In the genomic region with DNA sequence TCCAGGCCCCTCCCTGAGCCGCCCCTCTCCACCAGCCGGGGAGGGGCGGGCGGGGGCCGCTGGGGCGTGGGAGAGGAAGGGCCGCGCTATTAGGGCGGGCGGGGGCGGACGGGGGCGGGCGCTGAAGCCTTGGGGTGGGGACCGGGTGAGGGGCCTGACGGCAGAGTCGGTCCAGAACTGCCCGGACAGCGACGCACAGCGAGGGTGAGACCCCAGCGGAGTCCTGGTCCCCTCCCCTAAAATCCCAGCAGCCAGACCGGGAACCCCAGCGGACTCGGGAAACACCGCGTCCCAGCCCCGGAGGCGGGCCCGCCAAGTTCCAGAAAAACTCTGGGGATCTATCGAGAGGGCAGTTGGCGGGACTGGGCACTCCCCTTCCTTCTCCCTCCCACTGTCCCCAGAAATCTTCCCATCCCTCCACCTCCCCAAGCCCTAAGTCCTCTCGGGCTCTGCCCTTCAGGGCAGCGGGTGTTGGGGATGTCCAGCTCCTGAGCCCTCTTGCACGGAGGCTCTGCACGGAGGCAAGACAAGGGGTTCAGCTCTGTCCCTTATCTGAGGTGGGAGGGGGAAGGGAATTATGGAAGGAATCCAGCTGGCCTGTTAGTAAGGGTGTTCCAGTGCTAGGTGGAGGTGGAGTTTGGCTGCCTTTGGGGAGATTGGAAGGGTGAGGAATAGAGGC, we compare ENCODE assay signal across 1 cellular context.
TF ChIP-seq lines count a peak whose summit lies in the region.

Gene PRICKLE4 (plus strand): TSS at position 160 of the 679 bp plus-strand sequence. CDS start 2,692 bp downstream, outside the sequence.

TF ChIP-seq in K562, 482 proteins besides CTCF, POLR2A, EP300 and RAD21 (continued from another document):
- TF ChIP-seq, protein P1, sequence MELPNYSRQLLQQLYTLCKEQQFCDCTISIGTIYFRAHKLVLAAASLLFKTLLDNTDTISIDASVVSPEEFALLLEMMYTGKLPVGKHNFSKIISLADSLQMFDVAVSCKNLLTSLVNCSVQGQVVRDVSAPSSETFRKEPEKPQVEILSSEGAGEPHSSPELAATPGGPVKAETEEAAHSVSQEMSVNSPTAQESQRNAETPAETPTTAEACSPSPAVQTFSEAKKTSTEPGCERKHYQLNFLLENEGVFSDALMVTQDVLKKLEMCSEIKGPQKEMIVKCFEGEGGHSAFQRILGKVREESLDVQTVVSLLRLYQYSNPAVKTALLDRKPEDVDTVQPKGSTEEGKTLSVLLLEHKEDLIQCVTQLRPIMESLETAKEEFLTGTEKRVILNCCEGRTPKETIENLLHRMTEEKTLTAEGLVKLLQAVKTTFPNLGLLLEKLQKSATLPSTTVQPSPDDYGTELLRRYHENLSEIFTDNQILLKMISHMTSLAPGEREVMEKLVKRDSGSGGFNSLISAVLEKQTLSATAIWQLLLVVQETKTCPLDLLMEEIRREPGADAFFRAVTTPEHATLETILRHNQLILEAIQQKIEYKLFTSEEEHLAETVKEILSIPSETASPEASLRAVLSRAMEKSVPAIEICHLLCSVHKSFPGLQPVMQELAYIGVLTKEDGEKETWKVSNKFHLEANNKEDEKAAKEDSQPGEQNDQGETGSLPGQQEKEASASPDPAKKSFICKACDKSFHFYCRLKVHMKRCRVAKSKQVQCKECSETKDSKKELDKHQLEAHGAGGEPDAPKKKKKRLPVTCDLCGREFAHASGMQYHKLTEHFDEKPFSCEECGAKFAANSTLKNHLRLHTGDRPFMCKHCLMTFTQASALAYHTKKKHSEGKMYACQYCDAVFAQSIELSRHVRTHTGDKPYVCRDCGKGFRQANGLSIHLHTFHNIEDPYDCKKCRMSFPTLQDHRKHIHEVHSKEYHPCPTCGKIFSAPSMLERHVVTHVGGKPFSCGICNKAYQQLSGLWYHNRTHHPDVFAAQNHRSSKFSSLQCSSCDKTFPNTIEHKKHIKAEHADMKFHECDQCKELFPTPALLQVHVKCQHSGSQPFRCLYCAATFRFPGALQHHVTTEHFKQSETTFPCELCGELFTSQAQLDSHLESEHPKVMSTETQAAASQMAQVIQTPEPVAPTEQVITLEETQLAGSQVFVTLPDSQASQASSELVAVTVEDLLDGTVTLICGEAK (IDR thresholded peaks at IDR 0.05): peak; percentile 18; the same call in 1 of the 2 replicates
- TF ChIP-seq, protein P1 (CRISPR knock-in tag; IDR thresholded peaks at IDR 0.05): no peak
- TF ChIP-seq MYC (IDR thresholded peaks at IDR 0.05; ENCODE audit: low read depth, low read length): 0 out of 2 replicates have a peak, but pooled peaks have one; percentile 42
- no peak for TF ChIP-seq MYC (CRISPR knock-in tag; IDR thresholded peaks at IDR 0.05; ENCODE audit: borderline replicate concordance, low read depth)
- 0 out of 2 replicates have a peak, but pooled peaks have one; percentile 52 for TF ChIP-seq HDGF (IDR thresholded peaks at IDR 0.05)
- TF ChIP-seq ARID1B (IDR thresholded peaks at IDR 0.05): 0 out of 2 replicates have a peak, but pooled peaks have one; percentile 7
- TF ChIP-seq RBBP5 (IDR thresholded peaks at IDR 0.05; ENCODE audit: borderline replicate concordance, insufficient read depth, low read length, poor library complexity, severe bottlenecking): peak; percentile 76
